Comparison of ENCODE assay signal across 1 cellular context in the genomic region with DNA sequence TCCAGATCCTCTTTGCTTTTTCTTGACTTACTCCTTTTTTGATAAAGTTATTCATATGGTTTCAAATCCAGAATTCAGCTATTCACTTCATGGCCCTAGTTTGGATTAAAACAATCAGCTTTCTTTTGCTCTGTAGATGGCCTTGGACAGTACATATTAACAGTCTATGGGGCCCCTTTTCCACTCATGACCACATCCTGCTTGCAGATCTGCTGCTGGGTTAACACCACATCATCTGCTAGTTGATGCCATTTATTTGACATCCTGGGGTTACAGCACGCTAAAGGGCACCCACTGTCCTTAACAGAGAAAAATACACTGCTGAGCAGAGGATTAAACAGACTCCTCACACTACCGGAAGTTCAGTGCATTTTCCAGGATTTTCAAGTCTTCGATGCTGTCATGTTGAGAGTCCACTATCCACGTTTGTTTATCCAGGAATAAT.
TF ChIP-seq lines count a peak whose summit lies in the region.

No MANE protein-coding gene starts in this region.

TF ChIP-seq in GM12878, 131 proteins besides CTCF, POLR2A, EP300 and RAD21 (continued from another document and continues in another):
- no peak for TF ChIP-seq CUX1 (IDR thresholded peaks at IDR 0.05; ENCODE audit: insufficient replicate concordance, low read depth, low read length)
- TF ChIP-seq, protein P1, sequence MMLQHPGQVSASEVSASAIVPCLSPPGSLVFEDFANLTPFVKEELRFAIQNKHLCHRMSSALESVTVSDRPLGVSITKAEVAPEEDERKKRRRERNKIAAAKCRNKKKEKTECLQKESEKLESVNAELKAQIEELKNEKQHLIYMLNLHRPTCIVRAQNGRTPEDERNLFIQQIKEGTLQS (IDR thresholded peaks at IDR 0.05; ENCODE audit: borderline replicate concordance, extremely low read depth, low read depth, low read length): no peak
- TF ChIP-seq PRDM15 (CRISPR knock-in tag; IDR thresholded peaks at IDR 0.05): no peak
- TF ChIP-seq LARP7 (IDR thresholded peaks at IDR 0.05): no peak
- TF ChIP-seq NFXL1 (IDR thresholded peaks at IDR 0.05; ENCODE audit: borderline replicate concordance): no peak
- TF ChIP-seq IKZF2 (IDR thresholded peaks at IDR 0.05): peak; percentile 66 to 79
- TF ChIP-seq RUNX3 (IDR thresholded peaks at IDR 0.05; ENCODE audit: low read length): peak; percentile 96
- TF ChIP-seq, protein P2, sequence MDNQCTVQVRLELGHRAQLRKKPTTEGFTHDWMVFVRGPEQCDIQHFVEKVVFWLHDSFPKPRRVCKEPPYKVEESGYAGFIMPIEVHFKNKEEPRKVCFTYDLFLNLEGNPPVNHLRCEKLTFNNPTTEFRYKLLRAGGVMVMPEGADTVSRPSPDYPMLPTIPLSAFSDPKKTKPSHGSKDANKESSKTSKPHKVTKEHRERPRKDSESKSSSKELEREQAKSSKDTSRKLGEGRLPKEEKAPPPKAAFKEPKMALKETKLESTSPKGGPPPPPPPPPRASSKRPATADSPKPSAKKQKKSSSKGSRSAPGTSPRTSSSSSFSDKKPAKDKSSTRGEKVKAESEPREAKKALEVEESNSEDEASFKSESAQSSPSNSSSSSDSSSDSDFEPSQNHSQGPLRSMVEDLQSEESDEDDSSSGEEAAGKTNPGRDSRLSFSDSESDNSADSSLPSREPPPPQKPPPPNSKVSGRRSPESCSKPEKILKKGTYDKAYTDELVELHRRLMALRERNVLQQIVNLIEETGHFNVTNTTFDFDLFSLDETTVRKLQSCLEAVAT (IDR thresholded peaks at IDR 0.05): peak; percentile 77
- TF ChIP-seq RB1 (IDR thresholded peaks at IDR 0.05; ENCODE audit: borderline replicate concordance): no peak
- TF ChIP-seq USF1 (IDR thresholded peaks at IDR 0.05; ENCODE audit: borderline replicate concordance, extremely low read length, insufficient read depth, low read depth, low read length): no peak
- TF ChIP-seq NR2C1 (IDR thresholded peaks at IDR 0.05): no peak; the same call in 1 of the 2 replicates
- TF ChIP-seq, protein P3, sequence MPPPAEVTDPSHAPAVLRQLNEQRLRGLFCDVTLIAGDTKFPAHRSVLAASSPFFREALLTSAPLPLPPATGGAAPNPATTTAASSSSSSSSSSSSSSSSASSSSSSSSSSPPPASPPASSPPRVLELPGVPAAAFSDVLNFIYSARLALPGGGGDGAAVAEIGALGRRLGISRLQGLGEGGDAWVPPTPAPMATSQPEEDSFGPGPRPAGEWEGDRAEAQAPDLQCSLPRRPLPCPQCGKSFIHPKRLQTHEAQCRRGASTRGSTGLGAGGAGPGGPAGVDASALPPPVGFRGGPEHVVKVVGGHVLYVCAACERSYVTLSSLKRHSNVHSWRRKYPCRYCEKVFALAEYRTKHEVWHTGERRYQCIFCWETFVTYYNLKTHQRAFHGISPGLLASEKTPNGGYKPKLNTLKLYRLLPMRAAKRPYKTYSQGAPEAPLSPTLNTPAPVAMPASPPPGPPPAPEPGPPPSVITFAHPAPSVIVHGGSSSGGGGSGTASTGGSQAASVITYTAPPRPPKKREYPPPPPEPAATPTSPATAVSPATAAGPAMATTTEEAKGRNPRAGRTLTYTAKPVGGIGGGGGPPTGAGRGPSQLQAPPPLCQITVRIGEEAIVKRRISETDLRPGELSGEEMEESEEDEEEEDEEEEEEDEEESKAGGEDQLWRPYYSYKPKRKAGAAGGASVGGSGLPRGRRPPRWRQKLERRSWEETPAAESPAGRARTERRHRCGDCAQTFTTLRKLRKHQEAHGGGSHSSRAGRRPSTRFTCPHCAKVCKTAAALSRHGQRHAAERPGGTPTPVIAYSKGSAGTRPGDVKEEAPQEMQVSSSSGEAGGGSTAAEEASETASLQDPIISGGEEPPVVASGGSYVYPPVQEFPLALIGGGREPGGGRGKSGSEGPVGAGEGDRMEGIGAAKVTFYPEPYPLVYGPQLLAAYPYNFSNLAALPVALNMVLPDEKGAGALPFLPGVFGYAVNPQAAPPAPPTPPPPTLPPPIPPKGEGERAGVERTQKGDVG (CRISPR knock-in tag; IDR thresholded peaks at IDR 0.05): no peak
- no peak for TF ChIP-seq TBL1XR1 (IDR thresholded peaks at IDR 0.05; ENCODE audit: low read depth, low read length)
- no peak for TF ChIP-seq CEBPB (IDR thresholded peaks at IDR 0.05; ENCODE audit: borderline replicate concordance in 1 of 2, low read depth in 2 of 2, low read length in 2 of 2)
- 0 out of 2 replicates have a peak, but pooled peaks have one; percentile 26 for TF ChIP-seq EED (IDR thresholded peaks at IDR 0.05; ENCODE audit: low read depth)
- TF ChIP-seq ZNF207 (IDR thresholded peaks at IDR 0.05; ENCODE audit: borderline replicate concordance): peak; percentile 62; the same call in 1 of the 2 replicates
- no peak for TF ChIP-seq TARDBP (IDR thresholded peaks at IDR 0.05; ENCODE audit: borderline replicate concordance)
- no peak for TF ChIP-seq HCFC1 (IDR thresholded peaks at IDR 0.05; ENCODE audit: low read length)
- TF ChIP-seq RCOR1 (conservative IDR thresholded peaks at IDR 0.05; ENCODE audit: low read depth, low read length): no peak
- no peak for TF ChIP-seq SPI1 (IDR thresholded peaks at IDR 0.05; ENCODE audit: borderline replicate concordance, insufficient read depth, low read depth, low read length)
- no peak for TF ChIP-seq BMI1 (IDR thresholded peaks at IDR 0.05; ENCODE audit: borderline replicate concordance)
- no peak for TF ChIP-seq SRF (IDR thresholded peaks at IDR 0.05; ENCODE audit: low read depth in 2 of 2, low read length in 2 of 2)
- TF ChIP-seq, protein P4, sequence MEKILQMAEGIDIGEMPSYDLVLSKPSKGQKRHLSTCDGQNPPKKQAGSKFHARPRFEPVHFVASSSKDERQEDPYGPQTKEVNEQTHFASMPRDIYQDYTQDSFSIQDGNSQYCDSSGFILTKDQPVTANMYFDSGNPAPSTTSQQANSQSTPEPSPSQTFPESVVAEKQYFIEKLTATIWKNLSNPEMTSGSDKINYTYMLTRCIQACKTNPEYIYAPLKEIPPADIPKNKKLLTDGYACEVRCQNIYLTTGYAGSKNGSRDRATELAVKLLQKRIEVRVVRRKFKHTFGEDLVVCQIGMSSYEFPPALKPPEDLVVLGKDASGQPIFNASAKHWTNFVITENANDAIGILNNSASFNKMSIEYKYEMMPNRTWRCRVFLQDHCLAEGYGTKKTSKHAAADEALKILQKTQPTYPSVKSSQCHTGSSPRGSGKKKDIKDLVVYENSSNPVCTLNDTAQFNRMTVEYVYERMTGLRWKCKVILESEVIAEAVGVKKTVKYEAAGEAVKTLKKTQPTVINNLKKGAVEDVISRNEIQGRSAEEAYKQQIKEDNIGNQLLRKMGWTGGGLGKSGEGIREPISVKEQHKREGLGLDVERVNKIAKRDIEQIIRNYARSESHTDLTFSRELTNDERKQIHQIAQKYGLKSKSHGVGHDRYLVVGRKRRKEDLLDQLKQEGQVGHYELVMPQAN (conservative IDR thresholded peaks at IDR 0.05): no peak; the same call in 1 of the 2 replicates
- peak; percentile 53 for TF ChIP-seq MXI1 (IDR thresholded peaks at IDR 0.05; ENCODE audit: low read depth, low read length)
- TF ChIP-seq SUPT20H (IDR thresholded peaks at IDR 0.05; ENCODE audit: borderline replicate concordance, control insufficient read depth, low read depth, low read length): no peak
- no peak for TF ChIP-seq SREBF1 (IDR thresholded peaks at IDR 0.05; ENCODE audit: low read length)
- TF ChIP-seq E4F1 (IDR thresholded peaks at IDR 0.05; ENCODE audit: borderline replicate concordance, partially characterized antibody): no peak
- peak; percentile 55; the same call in 1 of the 2 replicates for TF ChIP-seq ATF2 (IDR thresholded peaks at IDR 0.05; ENCODE audit: low read length)
- TF ChIP-seq MAX (IDR thresholded peaks at IDR 0.05; ENCODE audit: low read depth, low read length): no peak
- TF ChIP-seq STAT1 (conservative IDR thresholded peaks at IDR 0.05): no peak
- no peak for TF ChIP-seq RAD51 (IDR thresholded peaks at IDR 0.05)
- TF ChIP-seq MEF2B (IDR thresholded peaks at IDR 0.05; ENCODE audit: partially characterized antibody, poor library complexity, severe bottlenecking): no peak
- no peak for TF ChIP-seq ZBED1 (IDR thresholded peaks at IDR 0.05; ENCODE audit: borderline replicate concordance)
